ENCODE assay signal across 32 cellular contexts in genomic region chr2:199660167-199660566, GRCh38.
"Had no signal": no experiment of that assay in that cellular context is flagged by ENCODE, and none has a peak within 500 bp of the region (broad histone marks: within the 10 kb centered on the region; RNA-seq: fewer than 3 reads in every experiment).

No MANE protein-coding gene starts in this region.

- H3K27me3 ChIP-seq: adrenal gland, body of pancreas, breast epithelium, dorsolateral prefrontal cortex had no signal

- H3K27ac ChIP-seq: adrenal gland, body of pancreas, breast epithelium, coronary artery, WERI-Rb-1 had no signal

- H3K9me3 ChIP-seq: body of pancreas had no signal

- H3K36me3 ChIP-seq: adrenal gland, breast epithelium, WERI-Rb-1 had no signal

- H3K4me1 ChIP-seq: adrenal gland, body of pancreas, breast epithelium had no signal

- H3K27me3 Mint-ChIP-seq: dendritic cell treated with granulocyte-macrophage colony-stimulating factor and Interleukin-4, amounts not matched to agents 40 ng/mL and 50 ng/mL, for 4 days had no signal

- H3K36me3 Mint-ChIP-seq: activated naive CD8-positive, alpha-beta T cell treated with anti-CD3 and anti-CD28 coated beads for 36 hours had no signal

- H3K4me1 Mint-ChIP-seq: activated B cell treated with CpG ODN at 0.5 μM for 24 hours; activated CD4-positive, alpha-beta memory T cell treated with anti-CD3 and anti-CD28 coated beads, Interleukin-2, amount 10 ng/mL, durations not matched to agents 7 days and 5 days; activated CD4-positive, alpha-beta T cell treated with anti-CD3 and anti-CD28 coated beads, Interleukin-2, amount 10 ng/mL, durations not matched to agents 24 days and 14 days; activated naive CD8-positive, alpha-beta T cell treated with anti-CD3 and anti-CD28 coated beads for 36 hours; activated naive CD8-positive, alpha-beta T cell treated with anti-CD3 and anti-CD28 coated beads, Interleukin-2, amount 50 U/mL, for 24 hours; activated T-helper 17 cell treated with anti-CD3 and anti-CD28 coated beads, Interleukin-2, amount 50 U/mL, for 72 hours; central memory CD8-positive, alpha-beta T cell; endodermal cell; T-helper 17 cell had no signal

- H3K9me3 Mint-ChIP-seq: activated CD4-positive, alpha-beta memory T cell treated with anti-CD3 and anti-CD28 coated beads, Interleukin-2, amount 10 ng/mL, durations not matched to agents 7 days and 5 days; dendritic cell treated with granulocyte-macrophage colony-stimulating factor and Interleukin-4, amounts not matched to agents 40 ng/mL and 50 ng/mL, for 4 days; endodermal cell had no signal

- ATAC-seq: activated CD4-positive, CD25-positive, alpha-beta regulatory T cell treated with anti-CD3 and anti-CD28 coated beads, Interleukin-2, amount 50 U/mL, for 24 hours; activated naive CD8-positive, alpha-beta T cell treated with anti-CD3 and anti-CD28 coated beads, Interleukin-2, amount 50 U/mL, for 24 hours; activated T-cell treated with anti-CD3 and anti-CD28 coated beads, Interleukin-2, amount 50 U/mL, for 4 hours; activated T-helper 17 cell treated with anti-CD3 and anti-CD28 coated beads, Interleukin-2, amount 50 U/mL, for 72 hours; body of pancreas; esophagus mucosa; T-helper 17 cell had no signal

- DNase-seq: activated B cell treated with CpG ODN at 0.5 μM for 24 hours; activated CD4-positive, alpha-beta memory T cell treated with anti-CD3 and anti-CD28 coated beads, Interleukin-2, amount 10 ng/mL, durations not matched to agents 7 days and 5 days; activated CD4-positive, alpha-beta T cell treated with anti-CD3 and anti-CD28 coated beads, Interleukin-2, amount 10 ng/mL, durations not matched to agents 24 days and 14 days; activated CD4-positive, alpha-beta T cell treated with anti-CD3 and anti-CD28 coated beads, Interleukin-2, amount 50 U/mL, for 4 hours; activated CD8-positive, alpha-beta memory T cell treated with anti-CD3 and anti-CD28 coated beads for 24 hours; activated effector memory CD4-positive, alpha-beta T cell treated with Interleukin-2 at 50 U/mL for 16 hours; activated gamma-delta T cell treated with Interleukin-2 at 50 U/mL for 16 hours; activated naive CD4-positive, alpha-beta T cell treated with anti-CD3 and anti-CD28 coated beads, Interleukin-2, amount 50 U/mL, for 16 hours; activated naive CD4-positive, alpha-beta T cell treated with Interleukin-2 at 50 U/mL for 16 hours; activated naive CD8-positive, alpha-beta T cell treated with anti-CD3 and anti-CD28 coated beads for 36 hours; activated naive CD8-positive, alpha-beta T cell treated with anti-CD3 and anti-CD28 coated beads, Interleukin-2, amount 50 U/mL, for 24 hours; activated T-cell treated with anti-CD3 and anti-CD28 coated beads, Interleukin-2, amount 50 U/mL, for 4 hours; adrenal gland; amygdala; aorta; body of pancreas; dorsolateral prefrontal cortex; effector memory CD4-positive, alpha-beta T cell; endodermal cell; foreskin fibroblast; T-helper 1 cell; T-helper 17 cell; T1000; WERI-Rb-1 had no signal

- H3K27ac Mint-ChIP-seq: activated B cell treated with CpG ODN at 0.5 μM for 24 hours; activated CD4-positive, alpha-beta memory T cell treated with anti-CD3 and anti-CD28 coated beads, Interleukin-2, amount 10 ng/mL, durations not matched to agents 7 days and 5 days; activated CD4-positive, alpha-beta T cell treated with anti-CD3 and anti-CD28 coated beads, Interleukin-2, amount 10 ng/mL, durations not matched to agents 24 days and 14 days; activated naive CD8-positive, alpha-beta T cell treated with anti-CD3 and anti-CD28 coated beads for 36 hours; activated naive CD8-positive, alpha-beta T cell treated with anti-CD3 and anti-CD28 coated beads, Interleukin-2, amount 50 U/mL, for 24 hours; activated T-helper 17 cell treated with anti-CD3 and anti-CD28 coated beads, Interleukin-2, amount 50 U/mL, for 72 hours; dendritic cell treated with granulocyte-macrophage colony-stimulating factor and Interleukin-4, amounts not matched to agents 40 ng/mL and 50 ng/mL, for 4 days; endodermal cell; T-helper 17 cell; T-helper 2 cell treated with Interferon-gamma antibody and Interleukin-4, amounts not matched to agents 5 μg/mL and 100 μg/mL, for 36 hours had no signal

- H3K4me3 Mint-ChIP-seq: activated B cell treated with CpG ODN at 0.5 μM for 24 hours; activated CD4-positive, alpha-beta memory T cell treated with anti-CD3 and anti-CD28 coated beads, Interleukin-2, amount 10 ng/mL, durations not matched to agents 7 days and 5 days; activated CD4-positive, alpha-beta T cell treated with anti-CD3 and anti-CD28 coated beads, Interleukin-2, amount 10 ng/mL, durations not matched to agents 24 days and 14 days; activated naive CD8-positive, alpha-beta T cell treated with anti-CD3 and anti-CD28 coated beads for 36 hours; activated naive CD8-positive, alpha-beta T cell treated with anti-CD3 and anti-CD28 coated beads, Interleukin-2, amount 50 U/mL, for 24 hours; activated T-cell treated with anti-CD3 and anti-CD28 coated beads, Interleukin-2, amount 50 U/mL, for 4 hours; activated T-helper 17 cell treated with anti-CD3 and anti-CD28 coated beads, Interleukin-2, amount 50 U/mL, for 72 hours; central memory CD8-positive, alpha-beta T cell; dendritic cell treated with granulocyte-macrophage colony-stimulating factor and Interleukin-4, amounts not matched to agents 40 ng/mL and 50 ng/mL, for 4 days; T-helper 17 cell had no signal

- H3K4me3 ChIP-seq: body of pancreas had no signal
